Comparison of ENCODE assay signal across 27 cellular contexts in the genomic region with DNA sequence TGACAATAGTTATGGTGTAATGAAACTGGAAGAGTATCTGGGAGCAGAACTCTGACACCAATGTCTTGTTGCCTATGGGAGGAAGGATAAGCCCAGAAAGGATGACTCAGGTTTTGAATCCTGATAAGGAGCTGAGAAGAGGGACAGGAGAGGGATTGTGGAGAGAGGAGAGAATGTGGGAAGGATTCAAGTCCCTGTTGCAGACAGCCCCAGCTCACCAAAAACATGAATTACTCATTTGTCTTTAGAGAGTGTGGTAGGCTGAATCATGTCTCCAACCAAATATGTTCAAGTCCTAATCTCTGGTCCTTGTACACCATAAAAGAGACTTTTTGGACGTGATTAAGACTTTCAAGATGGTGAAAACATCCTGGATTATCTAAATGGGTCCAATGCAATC.
A peak's percentile ranks its signal among the peaks of the same experiment; 100 is the strongest.
DNase-seq lines count a peak whose midpoint lies in the region; ATAC-seq and TF ChIP-seq lines count a peak whose summit lies in the region.
"Had no signal": no experiment of that assay in that cellular context is flagged by ENCODE, and none has a peak within 500 bp of the region (broad histone marks: within the 10 kb centered on the region; RNA-seq: fewer than 3 reads in every experiment).

No MANE protein-coding gene starts in this region.

- H3K79me2 ChIP-seq in SU-DHL-6 (ENCODE audit: insufficient read depth, low read length) (no peaks in the 10 kb centered on the region), neural progenitor cell (ENCODE audit: low read depth) (no peaks in the 10 kb centered on the region)

- H2AFZ ChIP-seq in SU-DHL-6 (ENCODE audit: low read depth, low read length, severe bottlenecking) (peak overlapping the region; percentile 22), neural progenitor cell (replicated peaks) (no peak overlapping the region)

- H3K27me3 ChIP-seq in SU-DHL-6 (ENCODE audit: low read length) (no peaks in the 10 kb centered on the region), endodermal cell (ENCODE audit: control insufficient read depth, insufficient read depth, low read length, poor library complexity, severe bottlenecking) (no peaks in the 10 kb centered on the region), neural progenitor cell (peaks cover 39% of the 10 kb centered on the region), spleen (replicated peaks in 1 of 7) (peaks cover 0 to 21% (median 0%) of the 10 kb centered on the region in 7 donors)
- H3K27me3 ChIP-seq: BLaER1 treated with 17β-estradiol and CSF1 and Interleukin-3, amounts not matched to agents 10 nM and 100 nM; transverse colon had no signal

- H3K27ac ChIP-seq in SU-DHL-6 (ENCODE audit: low read depth, low read length) (no peak overlapping the region), endodermal cell (ENCODE audit: low read depth, low read length) (no peak overlapping the region), neural progenitor cell (no peak overlapping the region), spleen (no peak overlapping the region)
- H3K27ac ChIP-seq: BLaER1 treated with 17β-estradiol and CSF1 and Interleukin-3, amounts not matched to agents 10 nM and 100 nM; KMS-11; left lung; SK-N-MC; skin epidermis; transverse colon had no signal

- intact Hi-C loops in spleen (cut with DNase I; ENCODE audit: low total_unique reads), result no loop called here

- no peak for ATAC-seq in HG02885 (IDR thresholded peaks at IDR 0.05; ENCODE audit: poor library complexity, unreplicated experiment)
- ATAC-seq: activated CD8-positive, alpha-beta T cell treated with anti-CD3 and anti-CD28 coated beads, Interleukin-2, amount 10 ng/mL, durations not matched to agents 7 days and 5 days; left lung had no signal

- no peaks in the 10 kb centered on the region for H3K36me3 Mint-ChIP-seq in endodermal cell (ENCODE audit: low read depth)
- no peaks in the 10 kb centered on the region for H3K36me3 Mint-ChIP-seq in neural progenitor cell
- H3K36me3 Mint-ChIP-seq in chondrocyte (ENCODE audit: low read depth), result no peaks in the 10 kb centered on the region
- H3K36me3 Mint-ChIP-seq: activated naive CD8-positive, alpha-beta T cell treated with anti-CD3 and anti-CD28 coated beads, Interleukin-2, amount 10 ng/mL, durations not matched to agents 7 days and 5 days had no signal

- H3K4me3 Mint-ChIP-seq in endodermal cell (no peak overlapping the region), neural progenitor cell (peak overlapping the region; percentile 24), chondrocyte (ENCODE audit: unreplicated experiment) (no peak overlapping the region)
- H3K4me3 Mint-ChIP-seq: activated CD8-positive, alpha-beta T cell treated with anti-CD3 and anti-CD28 coated beads, Interleukin-2, amount 10 ng/mL, durations not matched to agents 7 days and 5 days; activated naive CD8-positive, alpha-beta T cell treated with anti-CD3 and anti-CD28 coated beads, Interleukin-2, amount 10 ng/mL, durations not matched to agents 7 days and 5 days; stimulated activated naive CD8-positive, alpha-beta T cell treated with anti-CD3 and anti-CD28 coated beads, Interleukin-15, Interleukin-2, amounts not matched to agents 100 ng/mL and 50 ng/mL, for 24 hours; T-helper 1 cell treated with Interleukin-12 subunit alpha and Interleukin-12 subunit beta and Interleukin-4 antibody, amounts not matched to agents 30 μg/mL and 1 μg/mL, for 36 hours had no signal

- H3K27ac Mint-ChIP-seq in endodermal cell (peak overlapping the region; percentile 37), neural progenitor cell (no peak overlapping the region), chondrocyte (ENCODE audit: unreplicated experiment) (no peak overlapping the region)
- H3K27ac Mint-ChIP-seq: activated CD8-positive, alpha-beta T cell treated with anti-CD3 and anti-CD28 coated beads, Interleukin-2, amount 10 ng/mL, durations not matched to agents 7 days and 5 days; activated naive CD8-positive, alpha-beta T cell treated with anti-CD3 and anti-CD28 coated beads, Interleukin-2, amount 10 ng/mL, durations not matched to agents 7 days and 5 days; stimulated activated naive CD8-positive, alpha-beta T cell treated with anti-CD3 and anti-CD28 coated beads, Interleukin-15, Interleukin-2, amounts not matched to agents 100 ng/mL and 50 ng/mL, for 24 hours; T-helper 1 cell treated with Interleukin-12 subunit alpha and Interleukin-12 subunit beta and Interleukin-4 antibody, amounts not matched to agents 30 μg/mL and 1 μg/mL, for 36 hours had no signal

- no peak for TF ChIP-seq POLR2A in spleen (IDR thresholded peaks at IDR 0.05)

- H3K4me1 Mint-ChIP-seq in endodermal cell (peaks cover 53% of the 10 kb centered on the region), neural progenitor cell (peaks cover 49% of the 10 kb centered on the region), chondrocyte (ENCODE audit: low read depth) (peaks cover 5% of the 10 kb centered on the region)
- H3K4me1 Mint-ChIP-seq: activated naive CD8-positive, alpha-beta T cell treated with anti-CD3 and anti-CD28 coated beads, Interleukin-2, amount 10 ng/mL, durations not matched to agents 7 days and 5 days had no signal

- no peaks in the 10 kb centered on the region for H3K9me2 ChIP-seq in SU-DHL-6 (replicated peaks; ENCODE audit: insufficient read depth, low read length)

- H3K9me3 ChIP-seq in SU-DHL-6 (ENCODE audit: insufficient read depth, low read length) (no peaks in the 10 kb centered on the region), endodermal cell (ENCODE audit: control insufficient read depth, low read length) (no peaks in the 10 kb centered on the region), neural progenitor cell (ENCODE audit: low read depth) (no peaks in the 10 kb centered on the region), spleen (no peaks in the 10 kb centered on the region)
- H3K9me3 ChIP-seq: HAP-1, left lung, transverse colon had no signal

- H3K36me3 ChIP-seq in SU-DHL-6 (ENCODE audit: low read length) (no peaks in the 10 kb centered on the region), endodermal cell (ENCODE audit: control insufficient read depth, insufficient read depth, low read length) (no peaks in the 10 kb centered on the region), neural progenitor cell (no peaks in the 10 kb centered on the region), spleen (no peaks in the 10 kb centered on the region)
- H3K36me3 ChIP-seq: BLaER1 treated with 17β-estradiol and CSF1 and Interleukin-3, amounts not matched to agents 10 nM and 100 nM; HAP-1; left lung; transverse colon had no signal

- H3F3A ChIP-seq in SU-DHL-6 (ENCODE audit: insufficient read depth), result no peaks in the 10 kb centered on the region
- peaks cover 28% of the 10 kb centered on the region for H3F3A ChIP-seq in neural progenitor cell (ENCODE audit: low read depth)

- no peaks in the 10 kb centered on the region for H3K9me3 Mint-ChIP-seq in endodermal cell
- H3K9me3 Mint-ChIP-seq in neural progenitor cell, result peaks cover 2% of the 10 kb centered on the region
- H3K9me3 Mint-ChIP-seq in chondrocyte (ENCODE audit: low read depth), result no peaks in the 10 kb centered on the region
- H3K9me3 Mint-ChIP-seq: activated naive CD8-positive, alpha-beta T cell treated with anti-CD3 and anti-CD28 coated beads, Interleukin-2, amount 10 ng/mL, durations not matched to agents 7 days and 5 days; stimulated activated naive CD8-positive, alpha-beta T cell treated with anti-CD3 and anti-CD28 coated beads, Interleukin-15, Interleukin-2, amounts not matched to agents 100 ng/mL and 50 ng/mL, for 24 hours; T-helper 1 cell treated with Interleukin-12 subunit alpha and Interleukin-12 subunit beta and Interleukin-4 antibody, amounts not matched to agents 30 μg/mL and 1 μg/mL, for 36 hours had no signal

- no peak overlapping the region for H3K4me2 ChIP-seq in SU-DHL-6 (ENCODE audit: low read depth, low read length, poor library complexity, severe bottlenecking)
- no peak overlapping the region for H3K4me2 ChIP-seq in neural progenitor cell
- H3K4me2 ChIP-seq: KMS-11 had no signal

- no peaks in the 10 kb centered on the region for H4K20me1 ChIP-seq in SU-DHL-6 (ENCODE audit: low read depth, low read length)
- peaks cover 6% of the 10 kb centered on the region for H4K20me1 ChIP-seq in neural progenitor cell (ENCODE audit: low read depth)
- H4K20me1 ChIP-seq: BLaER1 treated with 17β-estradiol and CSF1 and Interleukin-3, amounts not matched to agents 10 nM and 100 nM had no signal

- peak; percentile 15 for DNase-seq in Daoy (ENCODE audit: low read depth)
- no peak for DNase-seq in endodermal cell
- DNase-seq in neural progenitor cell (ENCODE audit: low spot score), result no peak
- DNase-seq in spleen, result no peak
- no peak for DNase-seq in chondrocyte (ENCODE audit: low spot score)
- no peak for DNase-seq in activated CD4-positive, alpha-beta T cell treated with anti-CD3 and anti-CD28 coated beads, Interleukin-2, amount 50 U/mL, for 4 hours
- DNase-seq: activated CD8-positive, alpha-beta T cell treated with anti-CD3 and anti-CD28 coated beads, Interleukin-2, amount 10 ng/mL, durations not matched to agents 7 days and 5 days; activated effector memory CD4-positive, alpha-beta T cell treated with Interleukin-2 at 50 U/mL for 16 hours; activated naive CD8-positive, alpha-beta T cell treated with anti-CD3 and anti-CD28 coated beads, Interleukin-2, amount 10 ng/mL, durations not matched to agents 7 days and 5 days; activated T-cell treated with anti-CD3 and anti-CD28 coated beads for 4 hours; COR-L47; DMS79 treated with DMSO at 0.1 percent for 48 hours; effector CD8-positive, alpha-beta T cell; left lung; MV-4-11; NCI-H1436 treated with DMSO at 0.1 percent for 48 hours; nucleus accumbens; transverse colon had no signal

- no peak overlapping the region for H3K9ac ChIP-seq in SU-DHL-6 (ENCODE audit: low read length)
- H3K9ac ChIP-seq in endodermal cell (ENCODE audit: extremely low read depth, low read length, poor library complexity, severe bottlenecking), result no peak overlapping the region
- H3K9ac ChIP-seq in neural progenitor cell, result no peak overlapping the region
- H3K9ac ChIP-seq: BLaER1 treated with 17β-estradiol and CSF1 and Interleukin-3, amounts not matched to agents 10 nM and 100 nM; KMS-11 had no signal

- peaks cover 26% of the 10 kb centered on the region for H3K4me1 ChIP-seq in endodermal cell (ENCODE audit: control insufficient read depth, insufficient read depth, low read length)
- peaks cover 67% of the 10 kb centered on the region for H3K4me1 ChIP-seq in neural progenitor cell
- H3K4me1 ChIP-seq in spleen, result no peaks in the 10 kb centered on the region
- H3K4me1 ChIP-seq: left lung, transverse colon had no signal

- TF ChIP-seq CTCF in SU-DHL-6 (IDR thresholded peaks at IDR 0.05; ENCODE audit: insufficient read depth, low read length, poor library complexity, severe bottlenecking) (no peak), endodermal cell (conservative IDR thresholded peaks at IDR 0.05) (no peak), neural progenitor cell (IDR thresholded peaks at IDR 0.05) (no peak), spleen (IDR thresholded peaks at IDR 0.05 in 8 of 11, conservative IDR thresholded peaks at IDR 0.05 in 3 of 11) (no peak), chondrocyte (IDR thresholded peaks at IDR 0.05) (no peak)

- no peak overlapping the region for H3K4me3 ChIP-seq in SU-DHL-6 (ENCODE audit: insufficient read depth, low read length, poor library complexity, severe bottlenecking)
- no peak overlapping the region for H3K4me3 ChIP-seq in endodermal cell (ENCODE audit: low read length)
- no peak overlapping the region for H3K4me3 ChIP-seq in neural progenitor cell
- H3K4me3 ChIP-seq in spleen, result no peak overlapping the region
- H3K4me3 ChIP-seq: BLaER1 treated with 17β-estradiol and CSF1 and Interleukin-3, amounts not matched to agents 10 nM and 100 nM; HAP-1; left lung; SK-N-MC; skin epidermis; transverse colon had no signal

- H3K27me3 Mint-ChIP-seq in endodermal cell (ENCODE audit: insufficient read depth), result no peaks in the 10 kb centered on the region
- peaks cover 11% of the 10 kb centered on the region for H3K27me3 Mint-ChIP-seq in neural progenitor cell (ENCODE audit: insufficient read depth, low read depth)
- peaks cover 17% of the 10 kb centered on the region for H3K27me3 Mint-ChIP-seq in chondrocyte (ENCODE audit: low read depth)

- 93 to 100% methylated on average over 1 of the region's 1 CpG for WGBS in endodermal cell (ENCODE audit: insufficient coverage in 1 of 2, insufficient read length in 1 of 2), 2 experiments
- 33 to 60% (median 58%) methylated on average over 1 of the region's 1 CpG for WGBS in spleen, 5 donors
